ENCODE assay signal across 8 cellular contexts in genomic region chr16:29862884-29863668, GRCh38. TPM values are rescaled to one million over a fixed set of nuclear protein-coding genes. Genes with fewer than 3 reads are reported as not detected.
DNase-seq lines count a peak whose midpoint lies in the region; TF ChIP-seq lines count a peak whose summit lies in the region.

CDIPT (minus strand) TSS chr16:29863226; CDS start chr16:29862857, 369 bp downstream.

- no peaks in the 10 kb centered on the region for H3K4me1 Mint-ChIP-seq in nephron
- H3K4me1 Mint-ChIP-seq in stimulated activated naive CD8-positive, alpha-beta T cell treated with anti-CD3 and anti-CD28 coated beads, Interleukin-15, Interleukin-2, amounts not matched to agents 100 ng/mL and 50 ng/mL, for 24 hours (ENCODE audit: low read depth): peaks cover 18% of the 10 kb centered on the region

- TF ChIP-seq CTCF in fibroblast of the aortic adventitia (IDR thresholded peaks at IDR 0.05; ENCODE audit: insufficient read depth, low read length) (peak; percentile 65), nephron (IDR thresholded peaks at IDR 0.05; ENCODE audit: unreplicated experiment in 3 of 3) (peak; percentile 36 to 48 (median 42))

- H3K36me3 ChIP-seq in H7 (replicated peaks; ENCODE audit: control insufficient read depth, insufficient read depth, low read length) (peaks cover 6% of the 10 kb centered on the region), MG63 (peaks cover 34% of the 10 kb centered on the region)

- no peaks in the 10 kb centered on the region for H3K9me3 ChIP-seq in MG63

- peaks cover under 1% of the 10 kb centered on the region for H3K27me3 Mint-ChIP-seq in nephron (ENCODE audit: low read depth)
- H3K27me3 Mint-ChIP-seq in stimulated activated naive CD8-positive, alpha-beta T cell treated with anti-CD3 and anti-CD28 coated beads, Interleukin-15, Interleukin-2, amounts not matched to agents 100 ng/mL and 50 ng/mL, for 24 hours: no peaks in the 10 kb centered on the region

- peak within 1 kb of the TSS; percentile 100 for H3K27ac Mint-ChIP-seq in nephron
- H3K27ac Mint-ChIP-seq in stimulated activated naive CD8-positive, alpha-beta T cell treated with anti-CD3 and anti-CD28 coated beads, Interleukin-15, Interleukin-2, amounts not matched to agents 100 ng/mL and 50 ng/mL, for 24 hours: peak within 1 kb of the TSS; percentile 100

- peak within 1 kb of the TSS; percentile 99 to 100 (median 99) for H3K4me3 Mint-ChIP-seq in nephron
- H3K4me3 Mint-ChIP-seq in stimulated activated naive CD8-positive, alpha-beta T cell treated with anti-CD3 and anti-CD28 coated beads, Interleukin-15, Interleukin-2, amounts not matched to agents 100 ng/mL and 50 ng/mL, for 24 hours: peak within 1 kb of the TSS; percentile 99

- DNase-seq in G401 (ENCODE audit: low spot score) (peak; percentile 99), H7 (peak; percentile 95), MG63 (peak; percentile 95), SHP77 treated with DMSO at 0.1 percent for 48 hours (lab: John Stamatoyannopoulos, UW) (peak; percentile 96), fibroblast of the aortic adventitia (ENCODE audit: low read depth) (peak; percentile 99)
- DNase-seq in activated effector memory CD4-positive, alpha-beta T cell treated with anti-CD3 and anti-CD28 coated beads, Interleukin-2, amount 50 U/mL, for 16 hours: peak; percentile 97

- H3K9me3 Mint-ChIP-seq in nephron: no peaks in the 10 kb centered on the region
- no peaks in the 10 kb centered on the region for H3K9me3 Mint-ChIP-seq in stimulated activated naive CD8-positive, alpha-beta T cell treated with anti-CD3 and anti-CD28 coated beads, Interleukin-15, Interleukin-2, amounts not matched to agents 100 ng/mL and 50 ng/mL, for 24 hours

- H3K27me3 ChIP-seq in H7 (ENCODE audit: control insufficient read depth, insufficient read depth, low read length): no peaks in the 10 kb centered on the region
- no peaks in the 10 kb centered on the region for H3K27me3 ChIP-seq in MG63

- in situ Hi-C loops in G401 (cut with HindIII; ENCODE audit: low sequenced_read_pairs): no loop called here

- peaks cover 23% of the 10 kb centered on the region for H3K36me3 Mint-ChIP-seq in nephron (ENCODE audit: low read depth)
- H3K36me3 Mint-ChIP-seq in stimulated activated naive CD8-positive, alpha-beta T cell treated with anti-CD3 and anti-CD28 coated beads, Interleukin-15, Interleukin-2, amounts not matched to agents 100 ng/mL and 50 ng/mL, for 24 hours (ENCODE audit: low read depth): peaks cover 23% of the 10 kb centered on the region

- H3K4me3 ChIP-seq in H7 (ENCODE audit: insufficient read depth, low read depth, low read length) (peak within 1 kb of the TSS; percentile 53), MG63 (peak within 1 kb of the TSS; percentile 76), fibroblast of the aortic adventitia (ENCODE audit: low read depth, low read length) (peak within 1 kb of the TSS; percentile 92)

RNA-seq across cellular contexts. Expression of gene CDIPT, which starts in this region (rescaled TPM):
- 47.7 and 56.2 TPM in 2 replicates for total RNA-seq in G401 (2014; rRNA removed; shearing (Covaris generic))
- 91.3 and 97.6 TPM in 2 replicates for total RNA-seq in H7 (2014; rRNA removed; shearing (Covaris generic))
- total RNA-seq in MG63 (2014; rRNA removed; shearing (Covaris generic); ENCODE audit: low replicate concordance): 64.9 and 78.6 TPM in 2 replicates
- 66.2 and 79.2 TPM in 2 replicates for total RNA-seq in fibroblast of the aortic adventitia (ENCODE audit: low replicate concordance)

Comparison
In these comparisons a context has a peak if more than half of its experiments do, and no peak if none do; other contexts are left out.
1. Peak in every context shown above with its lines: DNase-seq and H3K4me3 ChIP-seq.